13 cellular contexts compared by ENCODE assay signal in the genomic region with DNA sequence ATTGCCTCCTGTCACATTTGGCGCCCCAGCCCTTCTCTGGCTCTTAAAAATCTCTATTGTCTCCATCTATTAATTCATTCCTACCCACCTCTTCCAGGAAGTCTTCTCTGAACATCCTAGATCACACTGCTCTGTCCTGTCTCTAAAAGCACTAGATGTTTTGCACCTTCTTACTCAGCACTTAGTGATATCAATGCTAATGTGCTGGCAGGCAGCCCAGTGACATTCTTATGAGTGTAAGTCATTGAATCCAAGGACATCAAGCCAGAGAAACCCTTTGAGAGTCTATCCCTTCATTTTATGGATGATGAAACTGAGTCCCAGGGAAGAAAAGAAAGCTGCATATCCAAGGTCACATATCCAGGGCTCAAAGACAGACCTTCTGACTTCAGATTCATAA. TPM values are rescaled to one million over a fixed set of nuclear protein-coding genes. Genes with fewer than 3 reads are reported as not detected.
DNase-seq lines count a peak whose midpoint lies in the region; ATAC-seq and TF ChIP-seq lines count a peak whose summit lies in the region.
"Had no signal": no experiment of that assay in that cellular context is flagged by ENCODE, and none has a peak within 500 bp of the region (broad histone marks: within the 10 kb centered on the region; RNA-seq: fewer than 3 reads in every experiment).

No MANE protein-coding gene starts in this region.

- POLR2A ChIA-PET in MCF 10A (lab: Yijun Ruan, JAX) = no interaction called here
- POLR2A ChIA-PET in Caco-2 (lab: Charles Lee) = no interaction called here

- no peaks in the 10 kb centered on the region for H3K36me3 ChIP-seq in breast epithelium
- no peaks in the 10 kb centered on the region for H3K36me3 ChIP-seq in Caco-2 (ENCODE audit: control insufficient read depth, insufficient read depth, low read length)
- H3K36me3 ChIP-seq: lower lobe of right lung had no signal

- H3K4me1 ChIP-seq in breast epithelium (no peaks in the 10 kb centered on the region), Caco-2 (peaks cover 5% of the 10 kb centered on the region; the same call in 1 of the 2 replicates)
- H3K4me1 ChIP-seq: lower lobe of right lung, psoas muscle had no signal

- CTCF ChIA-PET in MCF 10A (lab: Yijun Ruan, JAX) = no interaction called here
- CTCF ChIA-PET in Caco-2 (lab: Charles Lee) = no interaction called here

- H3K27me3 ChIP-seq in breast epithelium (peaks cover 0 to 11% of the 10 kb centered on the region in 2 donors), Caco-2 (replicated peaks; ENCODE audit: control insufficient read depth, insufficient read depth, low read length) (peaks cover 2% of the 10 kb centered on the region)

- intact Hi-C loops in MCF 10A (cut with micrococcal nuclease) = no loop called here
- intact Hi-C loops in breast epithelium (cut with DNase I; ENCODE audit: low total_unique reads) = no loop called here
- intact Hi-C loops in Caco-2 (cut with micrococcal nuclease; ENCODE audit: unreplicated experiment) = no loop called here

- H3K27me3 Mint-ChIP-seq in MCF 10A (ENCODE audit: insufficient read depth, unreplicated experiment) = peaks cover 13% of the 10 kb centered on the region
- peaks cover 11% of the 10 kb centered on the region for H3K27me3 Mint-ChIP-seq in Caco-2 (ENCODE audit: insufficient read depth, unreplicated experiment)

- no peaks in the 10 kb centered on the region for H3K36me3 Mint-ChIP-seq in MCF 10A (ENCODE audit: insufficient read depth, unreplicated experiment)
- no peaks in the 10 kb centered on the region for H3K36me3 Mint-ChIP-seq in Caco-2 (ENCODE audit: insufficient read depth, unreplicated experiment)
- H3K36me3 Mint-ChIP-seq: activated naive CD4-positive, alpha-beta T cell treated with anti-CD3 and anti-CD28 coated beads, Interleukin-2, amount 50 U/mL, for 24 hours; CD8-positive, alpha-beta memory T cell had no signal

- H3K27ac Mint-ChIP-seq in MCF 10A (ENCODE audit: low read depth, unreplicated experiment) (no peak overlapping the region), Caco-2 (ENCODE audit: unreplicated experiment) (no peak overlapping the region)
- H3K27ac Mint-ChIP-seq: activated naive CD4-positive, alpha-beta T cell treated with anti-CD3 and anti-CD28 coated beads, Interleukin-2, amount 50 U/mL, for 24 hours; CD8-positive, alpha-beta memory T cell had no signal

- H3K4me1 Mint-ChIP-seq in MCF 10A (ENCODE audit: insufficient read depth, unreplicated experiment) (peaks cover 8% of the 10 kb centered on the region), Caco-2 (ENCODE audit: low read depth, unreplicated experiment) (peaks cover 13% of the 10 kb centered on the region)
- H3K4me1 Mint-ChIP-seq: CD8-positive, alpha-beta memory T cell had no signal

- H3K9me3 ChIP-seq in breast epithelium (no peaks in the 10 kb centered on the region), Caco-2 (no peaks in the 10 kb centered on the region)
- H3K9me3 ChIP-seq: lower lobe of right lung, psoas muscle had no signal

- H3K4me3 Mint-ChIP-seq in MCF 10A (ENCODE audit: unreplicated experiment) = no peak overlapping the region
- H3K4me3 Mint-ChIP-seq in Caco-2 (ENCODE audit: unreplicated experiment) = no peak overlapping the region
- H3K4me3 Mint-ChIP-seq: activated naive CD4-positive, alpha-beta T cell treated with anti-CD3 and anti-CD28 coated beads, Interleukin-2, amount 50 U/mL, for 24 hours; CD8-positive, alpha-beta memory T cell had no signal

- H3K9me3 Mint-ChIP-seq in MCF 10A (ENCODE audit: unreplicated experiment) = no peaks in the 10 kb centered on the region
- no peaks in the 10 kb centered on the region for H3K9me3 Mint-ChIP-seq in Caco-2 (ENCODE audit: unreplicated experiment)
- H3K9me3 Mint-ChIP-seq: activated naive CD4-positive, alpha-beta T cell treated with anti-CD3 and anti-CD28 coated beads, Interleukin-2, amount 50 U/mL, for 24 hours had no signal

- no peak for TF ChIP-seq POLR2A in breast epithelium (IDR thresholded peaks at IDR 0.05)

- TF ChIP-seq CTCF in MCF 10A (IDR thresholded peaks at IDR 0.05; ENCODE audit: unreplicated experiment) (no peak), breast epithelium (IDR thresholded peaks at IDR 0.05) (no peak), epithelial cell of proximal tubule (conservative IDR thresholded peaks at IDR 0.05; ENCODE audit: low read depth, low read length) (no peak), Caco-2 (IDR thresholded peaks at IDR 0.05; ENCODE audit: insufficient read depth in 1 of 2, low read depth in 1 of 2, low read length in 1 of 2, severe bottlenecking in 1 of 2, unreplicated experiment in 1 of 2) (no peak)

- peak; percentile 39 for ATAC-seq in stimulated activated naive CD8-positive, alpha-beta T cell treated with anti-CD3 and anti-CD28 coated beads, Interleukin-15, Interleukin-2, amounts not matched to agents 100 U/mL and 50 U/mL, for 24 hours
- ATAC-seq: lower lobe of right lung, psoas muscle had no signal

- H3K4me3 ChIP-seq in breast epithelium = no peak overlapping the region
- no peak overlapping the region for H3K4me3 ChIP-seq in epithelial cell of proximal tubule (ENCODE audit: low read depth, low read length)
- no peak overlapping the region for H3K4me3 ChIP-seq in Caco-2 (ENCODE audit: low read depth, low read length)
- H3K4me3 ChIP-seq: lower lobe of right lung, psoas muscle had no signal

- DNase-seq in MCF 10A (ENCODE audit: unreplicated experiment) = peak; percentile 67
- no peak for DNase-seq in breast epithelium (ENCODE audit: low spot score in 2 of 2)
- peak; percentile 43 for DNase-seq in NCI-H460 (ENCODE audit: extremely low read depth, low read depth)
- DNase-seq in epithelial cell of proximal tubule (ENCODE audit: low read depth) = peak; percentile 63
- DNase-seq in stimulated activated naive CD8-positive, alpha-beta T cell treated with anti-CD3 and anti-CD28 coated beads, Interleukin-15, Interleukin-2, amounts not matched to agents 100 U/mL and 50 U/mL, for 24 hours = no peak
- no peak for DNase-seq in SHP77 treated with DMSO at 0.1 percent for 48 hours (lab: John Stamatoyannopoulos, UW)
- no peak for DNase-seq in AML-193 (lab: John Stamatoyannopoulos, UW)
- no peak for DNase-seq in Caco-2
- DNase-seq: CD8-positive, alpha-beta memory T cell; lower lobe of right lung; NCI-H1417 had no signal

- no TSS peak for BruUV-seq in MCF 10A (replicated peaks; lab: Mats Ljungman, UMichigan)
- no TSS peak for BruUV-seq in Caco-2 (replicated peaks; lab: Mats Ljungman, UMichigan)

- H3K27ac ChIP-seq in breast epithelium = no peak overlapping the region
- H3K27ac ChIP-seq: lower lobe of right lung, psoas muscle had no signal

RNA-seq across cellular contexts. Expression of a gene that starts 48.3 kb away (rescaled TPM):
- total RNA-seq in MCF 10A (2022) (not detected in 2 replicates), breast epithelium (under 1 TPM in 1 of 3 donors, not detected in 2; under 0.01 TPM), epithelial cell of proximal tubule (7.5 and 20.2 TPM in 2 replicates), Caco-2 (2022) (0.30 and 0.45 TPM in 2 replicates)
- total RNA-seq in NCI-H460 (2014; rRNA removed; shearing (Covaris generic)) = not detected in 2 replicates
- not detected in 2 replicates for polyA plus RNA-seq in NCI-H460 (2014; cell fraction: nucleus; rRNA removed)
- total RNA-seq: lower lobe of right lung, psoas muscle had no signal
- polyA plus RNA-seq: CD8-positive, alpha-beta memory T cell; psoas muscle had no signal

Comparison
In these comparisons a context has a peak if more than half of its experiments do, and no peak if none do; other contexts are left out.
1. DNase-seq: peak in MCF 10A (single experiment), NCI-H460 (single experiment) and epithelial cell of proximal tubule (single experiment); none in breast epithelium (0 of 2), stimulated activated naive CD8-positive, alpha-beta T cell treated with anti-CD3 and anti-CD28 coated beads, Interleukin-15, Interleukin-2, amounts not matched to agents 100 U/mL and 50 U/mL, for 24 hours (single experiment), SHP77 treated with DMSO at 0.1 percent for 48 hours (single experiment), AML-193 (0 of 2) and Caco-2 (0 of 2).